Comparison of ENCODE assay signal across 7 cellular contexts in the genomic region with DNA sequence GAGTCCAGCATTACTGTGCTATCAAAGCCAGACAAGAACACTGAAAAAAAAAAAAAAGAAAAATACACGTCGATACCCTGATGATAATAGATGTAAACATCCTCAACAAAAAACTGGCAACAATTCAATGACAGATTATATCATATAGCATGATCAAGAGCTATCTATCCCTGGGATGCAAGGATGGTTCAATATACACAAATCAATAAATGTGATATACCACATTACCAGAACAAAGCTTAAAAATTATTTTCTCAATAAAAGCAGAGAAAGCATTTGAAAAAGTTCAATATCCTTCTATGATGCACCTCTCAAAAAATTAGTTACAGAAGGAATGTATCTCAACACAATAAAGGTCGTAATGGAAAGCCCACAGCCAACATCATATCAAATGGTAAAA.
"Had no signal": no experiment of that assay in that cellular context is flagged by ENCODE, and none has a peak within 500 bp of the region (broad histone marks: within the 10 kb centered on the region; RNA-seq: fewer than 3 reads in every experiment).

No MANE protein-coding gene starts in this region.

- ATAC-seq: GM12878 had no signal

- FAIRE-seq: GM12878, GM12891, GM12892, GM18507, GM19239 had no signal

- DNase-seq: GDM1, GF-D8 had no signal

- H3K4me3 ChIP-seq: GM12878 had no signal
